ENCODE assay signal across 23 cellular contexts in genomic region chr22:44730034-44730433, GRCh38. TPM values are rescaled to one million over a fixed set of nuclear protein-coding genes. Genes with fewer than 3 reads are reported as not detected.
DNase-seq lines count a peak whose midpoint lies in the region; TF ChIP-seq lines count a peak whose summit lies in the region.
"Had no signal": no experiment of that assay in that cellular context is flagged by ENCODE, and none has a peak within 500 bp of the region (broad histone marks: within the 10 kb centered on the region; RNA-seq: fewer than 3 reads in every experiment).

No MANE protein-coding gene starts in this region.

- no peak overlapping the region for H4K91ac ChIP-seq in mesenchymal stem cell (ENCODE audit: low read length)

- H3K36me3 Mint-ChIP-seq in CD4-positive, alpha-beta memory T cell = peaks cover 7 to 21% of the 10 kb centered on the region in 2 donors
- H3K36me3 Mint-ChIP-seq: CD14-positive monocyte, memory B cell had no signal

- no peak overlapping the region for H3K27ac Mint-ChIP-seq in CD4-positive, alpha-beta memory T cell
- H3K27ac Mint-ChIP-seq: activated naive CD4-positive, alpha-beta T cell treated with anti-CD3 and anti-CD28 coated beads for 36 hours; memory B cell had no signal

- H2BK5ac ChIP-seq in mesenchymal stem cell (ENCODE audit: low read depth, low read length, poor library complexity, severe bottlenecking) = no peak overlapping the region

- H3K27ac ChIP-seq in AG04450 (ENCODE audit: low read depth, low read length) = peak overlapping the region; percentile 52
- peak overlapping the region in 3 of 4 donors; percentile 11 to 71 (median 38) for H3K27ac ChIP-seq in Peyer's patch
- H3K27ac ChIP-seq in mesenchymal stem cell (ENCODE audit: low read length, poor library complexity, severe bottlenecking) = no peak overlapping the region
- no peak overlapping the region for H3K27ac ChIP-seq in CD4-positive, alpha-beta memory T cell (ENCODE audit: low read depth, low read length)
- H3K27ac ChIP-seq: cardiac muscle cell had no signal

- no peak overlapping the region for H2AK5ac ChIP-seq in mesenchymal stem cell (ENCODE audit: low read length, severe bottlenecking)

- H3K27me3 ChIP-seq in AG04450 (ENCODE audit: control insufficient read depth, insufficient read depth, low read length) (no peaks in the 10 kb centered on the region), Peyer's patch (no peaks in the 10 kb centered on the region), mesenchymal stem cell (ENCODE audit: control insufficient read depth in 1 of 2, insufficient read depth in 1 of 2, low read length in 2 of 2) (no peaks in the 10 kb centered on the region), skeletal muscle satellite cell (ENCODE audit: control insufficient read depth, insufficient read depth, low read length) (peaks cover 9% of the 10 kb centered on the region)
- no peaks in the 10 kb centered on the region for H3K27me3 ChIP-seq in CD4-positive, alpha-beta memory T cell (ENCODE audit: insufficient read depth, low read length)
- H3K27me3 ChIP-seq: cardiac muscle cell, dorsolateral prefrontal cortex had no signal

- DNase-seq in AG04450 (ENCODE audit: low read depth, low spot score) = no peak
- no peak for DNase-seq in Peyer's patch
- DNase-seq in mesenchymal stem cell = no peak
- no peak for DNase-seq in HPDE6-E6E7 (ENCODE audit: extremely low spot score)
- no peak for DNase-seq in CD4-positive, alpha-beta memory T cell
- no peak for DNase-seq in DMS53 (lab: John Stamatoyannopoulos, UW)
- no peak for DNase-seq in NCI-H1092 (lab: John Stamatoyannopoulos, UW)
- DNase-seq: ACHN; activated T-cell treated with anti-CD3 and anti-CD28 coated beads, Interleukin-2, amount 50 U/mL, for 4 hours; DMS 273 treated with DMSO at 0.1 percent for 48 hours; glutamatergic neuron; kidney glomerular epithelial cell; NCI-H2081 treated with DMSO at 0.1 percent for 48 hours; NCI-H345; NCI-H748 treated with DMSO at 0.1 percent for 48 hours; RPMI8226; stimulated activated CD8-positive, alpha-beta memory T cell treated with anti-CD3 and anti-CD28 coated beads, Interleukin-4, amount 100 ng/mL, for 48 hours had no signal

- no peak overlapping the region for H3K4me3 Mint-ChIP-seq in CD4-positive, alpha-beta memory T cell
- H3K4me3 Mint-ChIP-seq: activated naive CD4-positive, alpha-beta T cell treated with anti-CD3 and anti-CD28 coated beads for 36 hours; activated T-cell treated with anti-CD3 and anti-CD28 coated beads, Interleukin-2, amount 50 U/mL, for 4 hours; memory B cell had no signal

- H3K79me1 ChIP-seq in mesenchymal stem cell (replicated peaks; ENCODE audit: low read length, poor library complexity, severe bottlenecking) = peaks cover 23% of the 10 kb centered on the region

- H3K18ac ChIP-seq in mesenchymal stem cell (ENCODE audit: low read depth in 1 of 2, low read length in 2 of 2) = no peak overlapping the region

- no peak overlapping the region for H2AFZ ChIP-seq in mesenchymal stem cell (ENCODE audit: low read depth, low read length)

- no peak overlapping the region for H4K8ac ChIP-seq in mesenchymal stem cell (ENCODE audit: low read length)

- intact Hi-C loops in CD4-positive, alpha-beta memory T cell (cut with micrococcal nuclease) = no loop called here

- CTCF ChIA-PET in AG04450 (lab: Charles Lee) = interaction anchor here (0.8 to 1.2 kb wide), 3 partner anchors 32 to 46 kb away, joined by 3 read pairs; no protein-coding TSS in a partner anchor
- CTCF ChIA-PET in CD4-positive, alpha-beta memory T cell (lab: Charles Lee; ENCODE audit: partially characterized antibody) = interaction anchor here (1.1 to 8.1 kb wide), 2 partner anchors 33 to 45 kb away, joined by 3 to 91 read pairs; no protein-coding TSS in a partner anchor

- H3K4ac ChIP-seq in mesenchymal stem cell (ENCODE audit: low read depth in 1 of 2, low read length in 2 of 2) = no peak overlapping the region

- H3K4me2 ChIP-seq in mesenchymal stem cell (ENCODE audit: low read length, poor library complexity, severe bottlenecking) = no peak overlapping the region
- peak overlapping the region; percentile 72 for H3K4me2 ChIP-seq in skeletal muscle satellite cell (ENCODE audit: low read length)

- H3K36me3 ChIP-seq in Peyer's patch = peaks cover 0 to 49% (median 0%) of the 10 kb centered on the region in 3 donors
- H3K36me3 ChIP-seq in mesenchymal stem cell (ENCODE audit: control insufficient read depth in 1 of 2, insufficient read depth in 2 of 2, low read depth in 1 of 2, low read length in 2 of 2) = peaks cover 14 to 80% of the 10 kb centered on the region in 2 experiments
- no peaks in the 10 kb centered on the region for H3K36me3 ChIP-seq in skeletal muscle satellite cell (ENCODE audit: insufficient read depth, low read length)
- peaks cover 4% of the 10 kb centered on the region for H3K36me3 ChIP-seq in CD4-positive, alpha-beta memory T cell (ENCODE audit: insufficient read depth, low read length)
- H3K36me3 ChIP-seq: cardiac muscle cell had no signal

- POLR2A ChIA-PET in AG04450 (lab: Yijun Ruan, JAX) = interaction anchor here (1.1 to 1.8 kb wide), 3 partner anchors 24 to 31 kb away, joined by 3 to 13 read pairs (median 7); no protein-coding TSS in a partner anchor
- POLR2A ChIA-PET in CD4-positive, alpha-beta memory T cell (lab: Charles Lee; ENCODE audit: partially characterized antibody) = no interaction called here

- no peaks in the 10 kb centered on the region for H3K27me3 Mint-ChIP-seq in CD4-positive, alpha-beta memory T cell
- H3K27me3 Mint-ChIP-seq: memory B cell had no signal

- peak overlapping the region; percentile 56 for H2BK15ac ChIP-seq in mesenchymal stem cell (ENCODE audit: low read depth, poor library complexity, severe bottlenecking)

- H3K23ac ChIP-seq in mesenchymal stem cell (ENCODE audit: low read length in 2 of 2) = no peak overlapping the region

- H2BK120ac ChIP-seq in mesenchymal stem cell (ENCODE audit: low read depth, low read length) = no peak overlapping the region

- TF ChIP-seq CTCF in AG04450 (IDR thresholded peaks at IDR 0.05; ENCODE audit: low read depth, low read length) = no peak
- TF ChIP-seq CTCF in Peyer's patch (IDR thresholded peaks at IDR 0.05) = no peak

- peak overlapping the region; percentile 26 for H3K9ac ChIP-seq in mesenchymal stem cell (ENCODE audit: low read length)
- H3K9ac ChIP-seq in skeletal muscle satellite cell (ENCODE audit: low read depth, low read length) = peak overlapping the region; percentile 38

- 78% methylated on average over 14 of the region's 14 CpGs for WGBS in mesenchymal stem cell

- no peaks in the 10 kb centered on the region for H3K4me1 Mint-ChIP-seq in CD4-positive, alpha-beta memory T cell

- H3K4me3 ChIP-seq in AG04450 (ENCODE audit: low read depth, low read length) = no peak overlapping the region
- H3K4me3 ChIP-seq in Peyer's patch = peak overlapping the region in 1 of 4 donors; percentile 8
- no peak overlapping the region for H3K4me3 ChIP-seq in mesenchymal stem cell (ENCODE audit: insufficient read depth in 1 of 2, low read depth in 1 of 2, low read length in 2 of 2)
- H3K4me3 ChIP-seq in skeletal muscle satellite cell (ENCODE audit: low read length) = no peak overlapping the region
- no peak overlapping the region for H3K4me3 ChIP-seq in CD4-positive, alpha-beta memory T cell (ENCODE audit: low read length in 2 of 2)
- H3K4me3 ChIP-seq: cardiac muscle cell had no signal

- H3K4me1 ChIP-seq in Peyer's patch = peaks cover 0 to 19% (median 0%) of the 10 kb centered on the region in 4 donors
- peaks cover under 1% of the 10 kb centered on the region for H3K4me1 ChIP-seq in mesenchymal stem cell (ENCODE audit: control insufficient read depth, insufficient read depth, low read depth, low read length)
- H3K4me1 ChIP-seq in skeletal muscle satellite cell (ENCODE audit: control insufficient read depth, insufficient read depth, low read length) = peaks cover 14% of the 10 kb centered on the region
- no peaks in the 10 kb centered on the region for H3K4me1 ChIP-seq in CD4-positive, alpha-beta memory T cell (ENCODE audit: insufficient read depth, low read length)

- TF ChIP-seq POLR2A in Peyer's patch (IDR thresholded peaks at IDR 0.05) = no peak

- peaks cover 7% of the 10 kb centered on the region; the same call in 1 of the 2 replicates for H3K9me3 ChIP-seq in AG04450 (ENCODE audit: control insufficient read depth, insufficient read depth, low read length)
- no peaks in the 10 kb centered on the region for H3K9me3 ChIP-seq in Peyer's patch
- H3K9me3 ChIP-seq in mesenchymal stem cell (ENCODE audit: control insufficient read depth, low read length) = no peaks in the 10 kb centered on the region
- H3K9me3 ChIP-seq in skeletal muscle satellite cell (replicated peaks; ENCODE audit: low read length) = no peaks in the 10 kb centered on the region
- no peaks in the 10 kb centered on the region for H3K9me3 ChIP-seq in CD4-positive, alpha-beta memory T cell (ENCODE audit: control insufficient read depth in 1 of 2, low read length in 2 of 2)

- no peaks in the 10 kb centered on the region for H3K9me3 Mint-ChIP-seq in CD4-positive, alpha-beta memory T cell
- H3K9me3 Mint-ChIP-seq: activated naive CD4-positive, alpha-beta T cell treated with anti-CD3 and anti-CD28 coated beads for 36 hours; activated T-cell treated with anti-CD3 and anti-CD28 coated beads, Interleukin-2, amount 50 U/mL, for 4 hours; memory B cell had no signal

- H2BK12ac ChIP-seq in mesenchymal stem cell (ENCODE audit: low read length in 2 of 2) = no peak overlapping the region

- no peak overlapping the region for H3K14ac ChIP-seq in mesenchymal stem cell (ENCODE audit: low read length in 2 of 2)

RNA-seq across cellular contexts. Expression of gene ARHGAP8, which starts 22.3 kb away (rescaled TPM):
- polyA plus RNA-seq in AG04450 (2011; rRNA removed) = 0.10 and 0.16 TPM in 2 replicates
- not detected in 2 replicates for polyA minus RNA-seq in AG04450 (2011; rRNA and poly(A)+ RNA removed)
- 10 to 100 TPM; 14.9 to 38.8 (median 18.3) TPM for total RNA-seq in Peyer's patch
- polyA plus RNA-seq in mesenchymal stem cell (2013, experiment 1 of 2) = 0.28 TPM
- polyA plus RNA-seq in mesenchymal stem cell (2013, experiment 2 of 2) = 0.33 TPM
- not detected in 2 replicates for total RNA-seq in skeletal muscle satellite cell (2012; rRNA removed)
- under 1 TPM in 1 of 2 experiments, not detected in 1; 0.67 TPM for total RNA-seq in CD4-positive, alpha-beta memory T cell
- polyA plus RNA-seq in CD4-positive, alpha-beta memory T cell = not detected
- polyA plus RNA-seq: CD14-positive monocyte had no signal

RNA-seq across cellular contexts. Expression of gene PRR5, which starts 28.0 kb away (rescaled TPM):
- polyA plus RNA-seq in AG04450 (2011; rRNA removed) = 12.9 and 16.2 TPM in 2 replicates
- polyA minus RNA-seq in AG04450 (2011; rRNA and poly(A)+ RNA removed) = 14.6 and 18.4 TPM in 2 replicates
- 10 to 100 TPM; 20.6 to 84.3 (median 51.0) TPM for total RNA-seq in Peyer's patch
- 12.2 TPM for polyA plus RNA-seq in mesenchymal stem cell (2013, experiment 1 of 2)
- polyA plus RNA-seq in mesenchymal stem cell (2013, experiment 2 of 2) = 12.2 TPM
- total RNA-seq in skeletal muscle satellite cell (2012; rRNA removed) = 4.1 and 4.6 TPM in 2 replicates
- 10 to 100 TPM; 45.9 to 46.5 TPM for total RNA-seq in CD4-positive, alpha-beta memory T cell
- 10 to 100 TPM; 45.1 to 74.0 TPM for polyA plus RNA-seq in CD4-positive, alpha-beta memory T cell

Comparison
In these comparisons a context has a peak if more than half of its experiments do, and no peak if none do; other contexts are left out.
1. H3K27ac ChIP-seq: peak in AG04450 (single experiment) and Peyer's patch (3 of 4); none in mesenchymal stem cell (single experiment) and CD4-positive, alpha-beta memory T cell (single experiment).
2. RNA of gene ARHGAP8, which starts 22.3 kb away (total RNA-seq): 14.9 to 38.8 TPM in Peyer's patch; 0.67 TPM in CD4-positive, alpha-beta memory T cell; every median in the first group is over 4 times any median in the second.